ENCODE assay signal across 34 cellular contexts in genomic region chr14:22875748-22876319, GRCh38.
"Had no signal": no experiment of that assay in that cellular context is flagged by ENCODE, and none has a peak within 500 bp of the region (broad histone marks: within the 10 kb centered on the region; RNA-seq: fewer than 3 reads in every experiment).

No MANE protein-coding gene starts in this region.

- H3K9ac ChIP-seq: parathyroid adenoma had no signal

- DNase-seq: activated CD4-positive, alpha-beta memory T cell treated with anti-CD3 and anti-CD28 coated beads, Interleukin-2, amount 10 ng/mL, durations not matched to agents 7 days and 5 days; activated CD4-positive, alpha-beta T cell treated with anti-CD3 and anti-CD28 coated beads for 1 hour; activated CD4-positive, alpha-beta T cell treated with anti-CD3 and anti-CD28 coated beads, Interleukin-2, amount 10 ng/mL, durations not matched to agents 7 days and 5 days; activated CD8-positive, alpha-beta memory T cell treated with anti-CD3 and anti-CD28 coated beads, Interleukin-2, amount 50 U/mL, for 48 hours; activated naive CD4-positive, alpha-beta T cell; activated T-cell treated with anti-CD3 and anti-CD28 coated beads, Interleukin-2, amount 50 U/mL, for 48 hours; cerebellar nuclear complex; colonic mucosa; dorsolateral prefrontal cortex; effector memory CD4-positive, alpha-beta T cell; foreskin fibroblast; head of caudate nucleus; hippocampal formation; left colon; mammary epithelial cell; naive B cell; nucleus accumbens; psoas muscle; stimulated activated CD4-positive, alpha-beta T cell treated with anti-CD3 and anti-CD28 coated beads, Interleukin-1b, Interleukin-23, amount 100 ng/mL, for 48 hours; stimulated activated CD4-positive, alpha-beta T cell treated with anti-CD3 and anti-CD28 coated beads, Interleukin-4, amount 100 ng/mL, for 4 hours; stimulated activated CD8-positive, alpha-beta memory T cell treated with anti-CD3 and anti-CD28 coated beads, Interleukin-4, amount 100 ng/mL, for 48 hours; stimulated activated naive CD4-positive, alpha-beta T cell; T1000; upper lobe of right lung had no signal

- H2AFZ ChIP-seq: parathyroid adenoma had no signal

- H3K27me3 ChIP-seq: cardiac muscle cell, colonic mucosa, suprapubic skin, tibial artery, upper lobe of right lung had no signal

- H3K27me3 Mint-ChIP-seq: activated CD4-positive, alpha-beta memory T cell treated with anti-CD3 and anti-CD28 coated beads, Interleukin-2, amount 10 ng/mL, durations not matched to agents 7 days and 5 days; activated CD4-positive, alpha-beta T cell treated with anti-CD3 and anti-CD28 coated beads, Interleukin-2, amount 10 ng/mL, durations not matched to agents 7 days and 5 days; naive B cell had no signal

- H3K9me3 Mint-ChIP-seq: activated CD4-positive, alpha-beta memory T cell treated with anti-CD3 and anti-CD28 coated beads, Interleukin-2, amount 10 ng/mL, durations not matched to agents 7 days and 5 days; activated CD4-positive, alpha-beta T cell treated with anti-CD3 and anti-CD28 coated beads, Interleukin-2, amount 10 ng/mL, durations not matched to agents 7 days and 5 days; activated naive CD4-positive, alpha-beta T cell treated with anti-CD3 and anti-CD28 coated beads, Interleukin-2, amount 50 U/mL, for 72 hours; mesothelial cell of epicardium; naive B cell; T-helper 1 cell treated with Interleukin-12 subunit alpha and Interleukin-12 subunit beta and Interleukin-4 antibody, amounts not matched to agents 30 μg/mL and 1 μg/mL, for 36 hours had no signal

- H3K4me3 ChIP-seq: cardiac muscle cell, colonic mucosa, dorsolateral prefrontal cortex, psoas muscle, smooth muscle cell, suprapubic skin, tibial artery, upper lobe of right lung had no signal

- ATAC-seq: activated naive CD4-positive, alpha-beta T cell treated with anti-CD3 and anti-CD28 coated beads, Interleukin-2, amount 50 U/mL, for 72 hours; esophagus mucosa; left colon; psoas muscle; upper lobe of right lung had no signal

- H3K27ac Mint-ChIP-seq: activated CD4-positive, alpha-beta memory T cell treated with anti-CD3 and anti-CD28 coated beads, Interleukin-2, amount 10 ng/mL, durations not matched to agents 7 days and 5 days; activated naive CD4-positive, alpha-beta T cell treated with anti-CD3 and anti-CD28 coated beads, Interleukin-2, amount 50 U/mL, for 72 hours; mesothelial cell of epicardium; T-helper 1 cell treated with Interleukin-12 subunit alpha and Interleukin-12 subunit beta and Interleukin-4 antibody, amounts not matched to agents 30 μg/mL and 1 μg/mL, for 36 hours had no signal

- FAIRE-seq: keratinocyte had no signal

- H3K27ac ChIP-seq: cardiac muscle cell, colonic mucosa, dorsolateral prefrontal cortex, parathyroid adenoma, psoas muscle, suprapubic skin, tibial artery, upper lobe of right lung had no signal

- H3K4me3 Mint-ChIP-seq: activated CD4-positive, alpha-beta memory T cell treated with anti-CD3 and anti-CD28 coated beads, Interleukin-2, amount 10 ng/mL, durations not matched to agents 7 days and 5 days; activated CD4-positive, alpha-beta T cell treated with anti-CD3 and anti-CD28 coated beads, Interleukin-2, amount 10 ng/mL, durations not matched to agents 7 days and 5 days; mesothelial cell of epicardium; T-helper 1 cell treated with Interleukin-12 subunit alpha and Interleukin-12 subunit beta and Interleukin-4 antibody, amounts not matched to agents 30 μg/mL and 1 μg/mL, for 36 hours had no signal

- H3K4me2 ChIP-seq: smooth muscle cell had no signal

- H3K9me3 ChIP-seq: colonic mucosa, psoas muscle, suprapubic skin, tibial artery, upper lobe of right lung had no signal
